30 cellular contexts compared by ENCODE assay signal in the genomic region with DNA sequence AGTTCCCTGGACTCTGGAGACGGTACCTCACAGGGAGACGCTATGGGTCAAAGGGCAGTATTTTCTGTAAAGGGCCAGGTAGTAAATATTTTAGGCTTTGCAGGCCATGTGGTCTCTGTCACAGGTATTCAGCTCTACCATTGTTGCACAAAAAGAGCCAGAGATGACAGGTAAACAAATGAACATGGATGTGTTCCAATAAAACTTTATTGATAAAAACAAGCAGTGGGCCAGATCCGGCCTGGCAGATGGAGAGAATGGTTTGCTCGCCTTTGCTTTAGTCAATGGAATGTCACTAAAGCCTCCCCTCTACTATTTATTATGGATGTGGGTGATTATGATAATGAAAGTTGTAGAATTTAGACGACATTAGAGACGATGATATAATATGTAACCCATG. TPM values are rescaled to one million over a fixed set of nuclear protein-coding genes. Genes with fewer than 3 reads are reported as not detected.
"Had no signal": no experiment of that assay in that cellular context is flagged by ENCODE, and none has a peak within 500 bp of the region (broad histone marks: within the 10 kb centered on the region; RNA-seq: fewer than 3 reads in every experiment).

No MANE protein-coding gene starts in this region.

- DNase-seq: dermis blood vessel endothelial cell; effector CD4-positive, alpha-beta T cell; effector memory CD4-positive, alpha-beta T cell; foreskin keratinocyte; heart left ventricle; hypothalamus; immature natural killer cell; islet precursor cell; kidney; left cardiac atrium; left lung; left ventricle myocardium superior; lower lobe of right lung; mesenchymal stem cell; mucosa of descending colon; naive B cell had no signal

- H3K4me2 ChIP-seq: hepatocyte had no signal

- H3K27ac ChIP-seq: coronary artery, esophagus muscularis mucosa, foreskin keratinocyte, gastroesophageal sphincter, heart left ventricle, hepatocyte, left lung, lower lobe of right lung had no signal

- ATAC-seq: foreskin keratinocyte, gastroesophageal sphincter, heart left ventricle, left cardiac atrium, left lung, left ventricle myocardium superior, lower lobe of right lung, mucosa of descending colon had no signal

- H3K4me3 ChIP-seq: coronary artery, dorsolateral prefrontal cortex, esophagus muscularis mucosa, gastroesophageal sphincter, heart left ventricle, hepatocyte, left lung, lower lobe of right lung, mucosa of descending colon had no signal

- H3K79me2 ChIP-seq: hepatocyte had no signal

- H3K27me3 ChIP-seq: dorsolateral prefrontal cortex, esophagus muscularis mucosa, foreskin keratinocyte, gastroesophageal sphincter, heart left ventricle, hepatocyte, left lung had no signal

- H2AFZ ChIP-seq: hepatocyte had no signal

- H3K9me3 ChIP-seq: esophagus muscularis mucosa, gastroesophageal sphincter, heart left ventricle, left lung, lower lobe of right lung, mucosa of descending colon had no signal

- H3K36me3 ChIP-seq: left lung, lower lobe of right lung had no signal

- FAIRE-seq: colon, endothelial cell of umbilical vein, frontal cortex, kidney had no signal

RNA-seq across cellular contexts. Expression of a gene that starts 8.9 kb away (rescaled TPM):
- total RNA-seq: endothelial cell of umbilical vein, epithelial cell of proximal tubule, esophagus muscularis mucosa, fibroblast of villous mesenchyme, foreskin keratinocyte, frontal cortex, left cardiac atrium, left ventricle myocardium superior, lower leg skin, lung microvascular endothelial cell, myocyte had no signal
- polyA plus RNA-seq: fibroblast of lung, foreskin keratinocyte, heart left ventricle, immature natural killer cell had no signal
